Comparison of ENCODE assay signal across 14 cellular contexts in the genomic region with DNA sequence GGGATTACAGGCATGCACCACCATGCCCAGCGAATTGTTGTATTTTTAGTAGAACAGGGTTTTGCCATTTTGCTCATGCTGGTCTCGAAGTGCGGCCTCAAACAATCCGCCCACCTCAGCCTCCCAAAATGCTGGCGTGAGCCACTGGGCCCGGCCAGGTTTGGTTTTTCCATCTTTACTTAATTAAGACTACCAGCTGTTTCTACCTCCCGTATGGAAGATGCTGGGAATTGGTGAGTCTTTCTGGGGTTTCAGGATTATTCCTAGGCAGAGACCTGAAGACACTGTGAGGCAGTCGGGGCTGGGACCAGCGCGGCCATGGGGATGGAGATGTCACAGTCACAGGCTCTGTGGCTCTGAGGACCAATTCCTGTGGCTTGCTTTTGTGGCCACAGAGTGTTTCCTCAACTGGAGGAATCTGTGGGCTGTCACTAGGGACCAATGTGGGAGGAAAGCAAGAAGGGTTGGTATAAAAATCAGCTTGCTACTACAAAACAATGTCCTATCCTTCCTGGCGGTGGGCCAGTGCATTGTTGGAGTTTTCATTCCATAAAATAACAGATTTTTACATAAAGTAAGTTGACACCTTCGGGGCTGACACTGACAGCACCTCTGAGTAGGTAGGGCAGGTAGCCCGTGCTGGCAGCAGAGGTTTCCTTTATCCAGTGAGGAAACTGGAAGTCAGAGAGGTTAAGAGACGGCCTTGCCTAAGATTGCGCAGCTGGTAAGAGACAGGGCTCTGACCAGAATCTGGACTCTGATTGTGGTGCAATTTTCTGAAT. TPM values are rescaled to one million over a fixed set of nuclear protein-coding genes. Genes with fewer than 3 reads are reported as not detected.
DNase-seq lines count a peak whose midpoint lies in the region; ATAC-seq and TF ChIP-seq lines count a peak whose summit lies in the region.
"Had no signal": no experiment of that assay in that cellular context is flagged by ENCODE, and none has a peak within 500 bp of the region (broad histone marks: within the 10 kb centered on the region; RNA-seq: fewer than 3 reads in every experiment).

No MANE protein-coding gene starts in this region.

- H3K4me1 Mint-ChIP-seq in stimulated activated naive CD8-positive, alpha-beta T cell treated with anti-CD3 and anti-CD28 coated beads, Interleukin-15, amount 100 ng/mL, for 72 hours = peaks cover 50% of the 10 kb centered on the region

- no peaks in the 10 kb centered on the region for H3K9me3 Mint-ChIP-seq in stimulated activated naive CD8-positive, alpha-beta T cell treated with anti-CD3 and anti-CD28 coated beads, Interleukin-15, amount 100 ng/mL, for 72 hours
- H3K9me3 Mint-ChIP-seq: activated CD4-positive, alpha-beta memory T cell treated with anti-CD3 and anti-CD28 coated beads for 36 hours; naive B cell had no signal

- ATAC-seq in HG03565 (IDR thresholded peaks at IDR 0.05; ENCODE audit: unreplicated experiment) (no peak), GM18502 (IDR thresholded peaks at IDR 0.05; ENCODE audit: poor library complexity, unreplicated experiment) (no peak), HG03097 (IDR thresholded peaks at IDR 0.05; ENCODE audit: low FRiP score, unreplicated experiment) (no peak)
- ATAC-seq in stimulated activated naive CD8-positive, alpha-beta T cell treated with anti-CD3 and anti-CD28 coated beads, Interleukin-15, amount 100 ng/mL, for 72 hours = no peak

- intact Hi-C loops in breast epithelium (cut with DNase I; ENCODE audit: low total_unique reads) = no loop called here

- no peak overlapping the region for H3K4me3 ChIP-seq in NB4 (ENCODE audit: low read depth, low read length)
- H3K4me3 ChIP-seq in breast epithelium = peak overlapping the region in 1 of 3 donors; percentile 18

- DNase-seq in NB4 (ENCODE audit: low read depth) (peak; percentile 39), breast epithelium (ENCODE audit: low spot score in 2 of 2) (peak; percentile 50 to 53), mesenteric fat pad (ENCODE audit: low spot score) (peak; percentile 76)
- no peak for DNase-seq in stimulated activated naive CD8-positive, alpha-beta T cell treated with anti-CD3 and anti-CD28 coated beads, Interleukin-15, amount 100 ng/mL, for 72 hours
- DNase-seq: activated CD4-positive, alpha-beta memory T cell treated with anti-CD3 and anti-CD28 coated beads for 36 hours; activated gamma-delta T cell treated with Interleukin-2 at 50 U/mL for 16 hours; naive B cell; NCI-H1048; T-helper 9 cell had no signal

- no peaks in the 10 kb centered on the region for H3K36me3 ChIP-seq in breast epithelium
- H3K36me3 ChIP-seq: Peyer's patch had no signal

- TF ChIP-seq POLR2A in NB4 (IDR thresholded peaks at IDR 0.05; ENCODE audit: extremely low read depth, insufficient read length) = no peak
- TF ChIP-seq POLR2A in breast epithelium (IDR thresholded peaks at IDR 0.05) = no peak

- no peaks in the 10 kb centered on the region for H3K9me3 ChIP-seq in breast epithelium
- H3K9me3 ChIP-seq: Peyer's patch had no signal

- H3K27ac ChIP-seq in breast epithelium (peak overlapping the region; percentile 93 to 100), temporal lobe (ENCODE audit: low read depth, low read length) (peak overlapping the region; percentile 45)

- peaks cover 18 to 46% of the 10 kb centered on the region in 2 donors for H3K4me1 ChIP-seq in breast epithelium

- H3K27me3 ChIP-seq in breast epithelium = no peaks in the 10 kb centered on the region
- H3K27me3 ChIP-seq: Peyer's patch had no signal

- H3K4me3 Mint-ChIP-seq in stimulated activated naive CD8-positive, alpha-beta T cell treated with anti-CD3 and anti-CD28 coated beads, Interleukin-15, amount 100 ng/mL, for 72 hours = no peak overlapping the region
- H3K4me3 Mint-ChIP-seq: activated CD4-positive, alpha-beta memory T cell treated with anti-CD3 and anti-CD28 coated beads for 36 hours had no signal

- TF ChIP-seq CTCF in NB4 (IDR thresholded peaks at IDR 0.05; ENCODE audit: low read depth, low read length) (no peak), breast epithelium (IDR thresholded peaks at IDR 0.05) (peak in 1 of 3 donors; percentile 5)

- no peaks in the 10 kb centered on the region for H3K27me3 Mint-ChIP-seq in stimulated activated naive CD8-positive, alpha-beta T cell treated with anti-CD3 and anti-CD28 coated beads, Interleukin-15, amount 100 ng/mL, for 72 hours
- H3K27me3 Mint-ChIP-seq: activated CD4-positive, alpha-beta memory T cell treated with anti-CD3 and anti-CD28 coated beads for 36 hours; naive B cell had no signal

- H3K27ac Mint-ChIP-seq in stimulated activated naive CD8-positive, alpha-beta T cell treated with anti-CD3 and anti-CD28 coated beads, Interleukin-15, amount 100 ng/mL, for 72 hours = peak overlapping the region in 1 of 2 donors; percentile 85
- H3K27ac Mint-ChIP-seq: activated CD4-positive, alpha-beta memory T cell treated with anti-CD3 and anti-CD28 coated beads for 36 hours had no signal

RNA-seq across cellular contexts. Expression of a gene that starts 8.4 kb away (rescaled TPM):
- total RNA-seq in breast epithelium (1,000 to 10,000 TPM; 2,151 to 6,439 (median 3,491) TPM), mesenteric fat pad (7,690 TPM), temporal lobe (649 TPM)

RNA-seq across cellular contexts. Expression of a gene that starts 25.7 kb away (rescaled TPM):
- total RNA-seq in breast epithelium = 10 to 100 TPM in 1 of 3 donors, 1 to 10 TPM in 2; 3.7 to 10.1 (median 5.9) TPM
- 13.2 TPM for total RNA-seq in mesenteric fat pad
- 0.49 TPM for total RNA-seq in temporal lobe

RNA-seq across cellular contexts. Expression of a gene that starts 58.5 kb away (rescaled TPM):
- total RNA-seq in breast epithelium = 10 to 100 TPM; 11.7 to 27.9 (median 22.6) TPM
- total RNA-seq in mesenteric fat pad = 36.5 TPM
- total RNA-seq in temporal lobe = 3.7 TPM

Comparison
In these comparisons a context has a peak if more than half of its experiments do, and no peak if none do; other contexts are left out.
1. DNase-seq: peak in NB4 (single experiment), breast epithelium (2 of 2) and mesenteric fat pad (single experiment); none in stimulated activated naive CD8-positive, alpha-beta T cell treated with anti-CD3 and anti-CD28 coated beads, Interleukin-15, amount 100 ng/mL, for 72 hours (0 of 2).